8 cellular contexts compared by ENCODE assay signal in the genomic region with DNA sequence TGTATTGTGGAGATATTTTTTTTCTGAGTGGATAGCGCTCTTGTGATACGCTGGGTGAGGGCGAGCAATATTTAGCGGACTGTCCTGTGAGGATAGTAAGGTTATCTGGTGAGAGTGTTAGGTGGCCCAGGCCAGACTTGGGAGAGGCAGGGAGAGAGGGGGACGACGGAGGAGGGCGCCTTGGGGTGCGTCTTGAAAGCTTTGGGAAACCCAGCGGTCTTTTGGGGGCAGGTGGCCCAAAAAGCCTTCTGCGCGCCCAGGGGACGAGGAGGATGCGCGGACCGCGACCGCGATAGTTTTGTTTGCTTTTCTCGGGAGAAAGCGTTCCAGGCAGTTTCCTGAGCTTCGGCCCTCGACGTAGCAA.
DNase-seq lines count a peak whose midpoint lies in the region.

No MANE protein-coding gene starts in this region.

- no peaks in the 10 kb centered on the region for H3K36me3 ChIP-seq in stomach smooth muscle (ENCODE audit: control insufficient read depth in 2 of 2, insufficient read depth in 2 of 2, low read length in 2 of 2)

- H3K4me3 Mint-ChIP-seq in activated naive CD8-positive, alpha-beta T cell = peak overlapping the region; percentile 95

- peak overlapping the region; percentile 90 for H3K27ac ChIP-seq in stomach smooth muscle (ENCODE audit: low read length)

- H3K27ac Mint-ChIP-seq in activated naive CD8-positive, alpha-beta T cell = peak overlapping the region; percentile 95

- peaks cover 15% of the 10 kb centered on the region for H3K4me1 ChIP-seq in stomach smooth muscle (ENCODE audit: control insufficient read depth, insufficient read depth, low read length)

- peak overlapping the region; percentile 64 to 79 for H3K9ac ChIP-seq in stomach smooth muscle (ENCODE audit: low read length in 2 of 2)

- H3K4me3 ChIP-seq in iPS-18c (ENCODE audit: insufficient read depth, low read depth, low read length) (peak overlapping the region; percentile 96), stomach smooth muscle (ENCODE audit: low read length in 2 of 2) (peak overlapping the region; percentile 49 to 94)

- DNase-seq in activated gamma-delta T cell treated with Interleukin-2 at 50 U/mL for 16 hours (peak; percentile 3), activated gamma-delta T cell (lab: John Stamatoyannopoulos, UW) (no peak), NCI-H1436 (lab: John Stamatoyannopoulos, UW) (no peak), MV-4-11 (lab: John Stamatoyannopoulos, UW) (no peak), AG20443 (ENCODE audit: low spot score) (no peak)

- no peaks in the 10 kb centered on the region for H3K36me3 Mint-ChIP-seq in activated naive CD8-positive, alpha-beta T cell

- no peaks in the 10 kb centered on the region for H3K27me3 Mint-ChIP-seq in activated naive CD8-positive, alpha-beta T cell

- no peaks in the 10 kb centered on the region for H3K9me3 Mint-ChIP-seq in activated naive CD8-positive, alpha-beta T cell (ENCODE audit: low read depth)

- no peaks in the 10 kb centered on the region for H3K27me3 ChIP-seq in stomach smooth muscle (ENCODE audit: control insufficient read depth in 1 of 2, insufficient read depth in 2 of 2, low read length in 2 of 2)

- H3K9me3 ChIP-seq in iPS-18c (ENCODE audit: control insufficient read depth, insufficient read depth, low read length) (no peaks in the 10 kb centered on the region), stomach smooth muscle (ENCODE audit: control insufficient read depth in 2 of 2, low read length in 2 of 2) (no peaks in the 10 kb centered on the region)

- peaks cover 24% of the 10 kb centered on the region for H3K4me1 Mint-ChIP-seq in activated naive CD8-positive, alpha-beta T cell (ENCODE audit: low read depth)
